ENCODE assay signal across 12 cellular contexts in the genomic region with DNA sequence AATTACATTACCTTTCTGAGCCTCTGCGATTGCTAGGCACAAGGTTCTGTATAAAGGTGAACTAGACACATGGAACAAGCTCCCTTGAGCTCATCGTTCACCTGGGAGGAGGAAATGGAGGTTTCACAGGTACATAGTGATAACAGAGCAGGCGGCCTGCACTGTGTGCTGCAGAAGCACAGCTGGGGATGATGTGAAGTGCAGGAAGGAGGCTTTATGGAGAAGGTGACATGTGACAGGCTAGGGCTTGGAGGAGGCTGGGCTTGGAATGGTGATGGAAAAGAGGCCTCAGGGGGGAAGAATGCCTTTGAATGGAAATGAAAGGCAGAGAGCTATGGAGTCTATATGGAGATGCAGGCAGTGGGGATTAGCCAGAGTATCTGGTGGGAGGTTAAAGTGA. TPM values are rescaled to one million over a fixed set of nuclear protein-coding genes. Genes with fewer than 3 reads are reported as not detected.
DNase-seq lines count a peak whose midpoint lies in the region; ATAC-seq, FAIRE-seq and TF ChIP-seq lines count a peak whose summit lies in the region.
"Had no signal": no experiment of that assay in that cellular context is flagged by ENCODE, and none has a peak within 500 bp of the region (broad histone marks: within the 10 kb centered on the region; RNA-seq: fewer than 3 reads in every experiment).

No MANE protein-coding gene starts in this region.

- POLR2A ChIA-PET in activated CD4-positive, alpha-beta T cell treated with anti-CD3 and anti-CD28 coated beads for 36 hours (lab: Charles Lee), result interaction anchor here (0.9 kb wide), 1 partner anchor 17 kb away, joined by 4 read pairs; no protein-coding TSS in a partner anchor

- no peak overlapping the region for H2AFZ ChIP-seq in astrocyte (ENCODE audit: low read depth, low read length)

- intact Hi-C loops in activated CD4-positive, alpha-beta T cell treated with anti-CD3 and anti-CD28 coated beads for 36 hours (cut with DNase I, micrococcal nuclease), result loop anchor here (1.0 to 5.0 kb wide), 10 partner anchors 21 to 317 kb away; partner anchors contain the start of gene MARCHF4 (in 1 of the 2)
- intact Hi-C loops in heart right ventricle (cut with DNase I), result no loop called here

- no peak for FAIRE-seq in astrocyte (lab: Jason Lieb, UNC)
- FAIRE-seq: TTC549 had no signal

- no peaks in the 10 kb centered on the region for H3K27me3 Mint-ChIP-seq in activated CD4-positive, alpha-beta T cell treated with anti-CD3 and anti-CD28 coated beads for 36 hours
- H3K27me3 Mint-ChIP-seq in astrocyte (ENCODE audit: low read depth, unreplicated experiment), result no peaks in the 10 kb centered on the region
- H3K27me3 Mint-ChIP-seq in natural killer cell treated with Interleukin-12 subunit alpha and Interleukin-12 subunit beta and Interleukin-15 and Interleukin-18, amount 100 ng/mL, for 72 hours, result no peaks in the 10 kb centered on the region

- DNase-seq in activated CD4-positive, alpha-beta T cell treated with anti-CD3 and anti-CD28 coated beads for 36 hours, result peak; percentile 16
- DNase-seq in activated CD4-positive, alpha-beta T cell treated with anti-CD3 and anti-CD28 coated beads, Interleukin-2, amount 50 U/mL, for 1 hour, result no peak
- no peak for DNase-seq in astrocyte (ENCODE audit: low read depth)
- DNase-seq in natural killer cell treated with Interleukin-12 subunit alpha and Interleukin-12 subunit beta and Interleukin-15 and Interleukin-18, amount 100 ng/mL, for 72 hours (ENCODE audit: low spot score), result no peak
- no peak for DNase-seq in cerebellum (ENCODE audit: low spot score)
- no peak for DNase-seq in NCI-H524 treated with DMSO at 0.1 percent for 48 hours (lab: John Stamatoyannopoulos, UW)
- DNase-seq in heart right ventricle, result no peak
- DNase-seq: AML-193; cerebellar nuclear complex; stimulated activated CD4-positive, alpha-beta T cell treated with anti-CD3 and anti-CD28 coated beads, Interleukin-12 subunit alpha, Interleukin-12 subunit beta, amount 100 ng/mL, for 4 hours had no signal

- peaks cover 23% of the 10 kb centered on the region for H3K79me2 ChIP-seq in astrocyte (ENCODE audit: insufficient read depth, low read length)

- H3K4me1 ChIP-seq in HUES48 (ENCODE audit: control insufficient read depth, insufficient read depth, low read length) (peaks cover 31% of the 10 kb centered on the region), astrocyte (ENCODE audit: insufficient read depth, low read length) (peaks cover 27% of the 10 kb centered on the region), heart right ventricle (peaks cover 0 to 10% (median 0%) of the 10 kb centered on the region in 9 donors)

- peak overlapping the region; percentile 31 for H3K4me2 ChIP-seq in astrocyte (ENCODE audit: low read length)

- peak; percentile 40 for ATAC-seq in activated CD4-positive, alpha-beta T cell treated with anti-CD3 and anti-CD28 coated beads for 36 hours
- no peak for ATAC-seq in natural killer cell treated with Interleukin-12 subunit alpha and Interleukin-12 subunit beta and Interleukin-15 and Interleukin-18, amount 100 ng/mL, for 72 hours
- ATAC-seq in heart right ventricle, result no peak

- no peaks in the 10 kb centered on the region for H3K36me3 Mint-ChIP-seq in activated CD4-positive, alpha-beta T cell treated with anti-CD3 and anti-CD28 coated beads for 36 hours (ENCODE audit: low read depth)
- peaks cover 20% of the 10 kb centered on the region for H3K36me3 Mint-ChIP-seq in astrocyte (ENCODE audit: low read depth, unreplicated experiment)
- H3K36me3 Mint-ChIP-seq in natural killer cell treated with Interleukin-12 subunit alpha and Interleukin-12 subunit beta and Interleukin-15 and Interleukin-18, amount 100 ng/mL, for 72 hours, result no peaks in the 10 kb centered on the region

- H3K9me3 ChIP-seq in HUES48 (ENCODE audit: control insufficient read depth, insufficient read depth, low read length) (no peaks in the 10 kb centered on the region), astrocyte (ENCODE audit: insufficient read depth, low read depth, low read length) (no peaks in the 10 kb centered on the region), heart right ventricle (no peaks in the 10 kb centered on the region)

- no peaks in the 10 kb centered on the region for H3K27me3 ChIP-seq in HUES48 (ENCODE audit: control insufficient read depth, insufficient read depth, low read length)
- H3K27me3 ChIP-seq in astrocyte (ENCODE audit: insufficient read depth, low read length), result no peaks in the 10 kb centered on the region
- H3K27me3 ChIP-seq in heart right ventricle, result peaks cover 0 to 18% (median 0%) of the 10 kb centered on the region in 7 donors

- H3K4me3 ChIP-seq in HUES48 (ENCODE audit: low read depth, low read length) (no peak overlapping the region), astrocyte (ENCODE audit: insufficient read depth, low read depth, low read length) (no peak overlapping the region), heart right ventricle (no peak overlapping the region)

- H3K36me3 ChIP-seq in HUES48 (ENCODE audit: control insufficient read depth, insufficient read depth, low read length) (no peaks in the 10 kb centered on the region), astrocyte (ENCODE audit: insufficient read depth, low read length) (no peaks in the 10 kb centered on the region), heart right ventricle (no peaks in the 10 kb centered on the region)

- 61 to 66% methylated on average over 3 of the region's 3 CpGs for WGBS in heart right ventricle, 2 donors

- CTCF ChIA-PET in activated CD4-positive, alpha-beta T cell treated with anti-CD3 and anti-CD28 coated beads for 36 hours (lab: Charles Lee), result interaction anchor here (0.7 to 1.2 kb wide), 2 partner anchors 23 to 245 kb away, joined by 3 read pairs; no protein-coding TSS in a partner anchor

- H3K9ac ChIP-seq in HUES48 (ENCODE audit: low read depth, low read length) (no peak overlapping the region), astrocyte (ENCODE audit: low read length) (no peak overlapping the region)

- peaks cover 17% of the 10 kb centered on the region for H4K20me1 ChIP-seq in astrocyte (ENCODE audit: insufficient read depth, low read length)

- H3K4me1 Mint-ChIP-seq in activated CD4-positive, alpha-beta T cell treated with anti-CD3 and anti-CD28 coated beads for 36 hours, result peaks cover 87% of the 10 kb centered on the region
- H3K4me1 Mint-ChIP-seq in astrocyte (ENCODE audit: low read depth, unreplicated experiment), result peaks cover 73% of the 10 kb centered on the region
- peaks cover 67 to 68% of the 10 kb centered on the region in 2 donors for H3K4me1 Mint-ChIP-seq in natural killer cell treated with Interleukin-12 subunit alpha and Interleukin-12 subunit beta and Interleukin-15 and Interleukin-18, amount 100 ng/mL, for 72 hours (ENCODE audit: low read depth in 2 of 2)

- no peaks in the 10 kb centered on the region for H3K9me3 Mint-ChIP-seq in activated CD4-positive, alpha-beta T cell treated with anti-CD3 and anti-CD28 coated beads for 36 hours (ENCODE audit: low read depth)
- H3K9me3 Mint-ChIP-seq in astrocyte (ENCODE audit: unreplicated experiment), result peaks cover 4% of the 10 kb centered on the region
- H3K9me3 Mint-ChIP-seq in natural killer cell treated with Interleukin-12 subunit alpha and Interleukin-12 subunit beta and Interleukin-15 and Interleukin-18, amount 100 ng/mL, for 72 hours, result no peaks in the 10 kb centered on the region

- TF ChIP-seq CTCF in astrocyte (IDR thresholded peaks at IDR 0.05; ENCODE audit: insufficient read depth, low read depth, low read length) (no peak), heart right ventricle (IDR thresholded peaks at IDR 0.05) (no peak)

- H3K27ac ChIP-seq in HUES48 (ENCODE audit: low read depth, low read length), result peak overlapping the region; percentile 74
- H3K27ac ChIP-seq in astrocyte (ENCODE audit: low read depth, low read length), result no peak overlapping the region
- no peak overlapping the region for H3K27ac ChIP-seq in heart right ventricle

- H3K4me3 Mint-ChIP-seq in activated CD4-positive, alpha-beta T cell treated with anti-CD3 and anti-CD28 coated beads for 36 hours, result no peak overlapping the region
- peak overlapping the region; percentile 42 for H3K4me3 Mint-ChIP-seq in astrocyte (ENCODE audit: unreplicated experiment)
- peak overlapping the region; percentile 55 for H3K4me3 Mint-ChIP-seq in natural killer cell treated with Interleukin-12 subunit alpha and Interleukin-12 subunit beta and Interleukin-15 and Interleukin-18, amount 100 ng/mL, for 72 hours

- H3K27ac Mint-ChIP-seq in activated CD4-positive, alpha-beta T cell treated with anti-CD3 and anti-CD28 coated beads for 36 hours, result peak overlapping the region; percentile 28
- H3K27ac Mint-ChIP-seq in astrocyte (ENCODE audit: unreplicated experiment), result peak overlapping the region; percentile 21
- peak overlapping the region; percentile 16 to 24 for H3K27ac Mint-ChIP-seq in natural killer cell treated with Interleukin-12 subunit alpha and Interleukin-12 subunit beta and Interleukin-15 and Interleukin-18, amount 100 ng/mL, for 72 hours

RNA-seq across cellular contexts. Expression of gene MARCHF4, which starts 22.9 kb away (rescaled TPM):
- not detected for total RNA-seq in activated CD4-positive, alpha-beta T cell treated with anti-CD3 and anti-CD28 coated beads for 36 hours
- 28.1 and 42.8 TPM in 2 replicates for total RNA-seq in astrocyte
- not detected for total RNA-seq in natural killer cell treated with Interleukin-12 subunit alpha and Interleukin-12 subunit beta and Interleukin-15 and Interleukin-18, amount 100 ng/mL, for 72 hours
- 7.3 TPM for total RNA-seq in cerebellum
- under 1 TPM in 3 of 10 donors, not detected in 7; 0.04 to 0.40 (median 0.11) TPM for total RNA-seq in heart right ventricle
- polyA plus RNA-seq in heart right ventricle, result under 1 TPM in 1 of 2 donors, not detected in 1; 0.01 TPM

Comparison
In these comparisons a context has a peak if more than half of its experiments do, and no peak if none do; other contexts are left out.
1. intact Hi-C loops: an anchor here in activated CD4-positive, alpha-beta T cell treated with anti-CD3 and anti-CD28 coated beads for 36 hours (1.0 to 5.0 kb wide); none called in heart right ventricle.